Comparison of ENCODE assay signal across 20 cellular contexts in genomic region chr1:214747050-214747615, GRCh38.
"Had no signal": no experiment of that assay in that cellular context is flagged by ENCODE, and none has a peak within 500 bp of the region (broad histone marks: within the 10 kb centered on the region; RNA-seq: fewer than 3 reads in every experiment).

No MANE protein-coding gene starts in this region.

- H3K27ac Mint-ChIP-seq: activated CD4-positive, alpha-beta T cell treated with anti-CD3 and anti-CD28 coated beads, Interleukin-2, amount 10 ng/mL, durations not matched to agents 24 days and 14 days; activated CD8-positive, alpha-beta T cell treated with anti-CD3 and anti-CD28 coated beads, Interleukin-2, amount 10 ng/mL, durations not matched to agents 7 days and 5 days; activated naive CD4-positive, alpha-beta T cell treated with anti-CD3 and anti-CD28 coated beads for 36 hours; activated naive CD8-positive, alpha-beta T cell treated with anti-CD3 and anti-CD28 coated beads, Interleukin-2, amount 50 U/mL, for 24 hours; activated T-cell treated with anti-CD3 and anti-CD28 coated beads, Interleukin-2, amount 50 U/mL, for 24 hours; immature natural killer cell; naive thymus-derived CD8-positive, alpha-beta T cell had no signal

- H3K27ac ChIP-seq: breast epithelium, gastrocnemius medialis, heart right ventricle, tibial artery had no signal

- H3K4me3 ChIP-seq: breast epithelium, gastrocnemius medialis, heart right ventricle, tibial artery had no signal

- H3K36me3 Mint-ChIP-seq: immature natural killer cell had no signal

- H3K4me3 Mint-ChIP-seq: activated CD4-positive, alpha-beta T cell treated with anti-CD3 and anti-CD28 coated beads, Interleukin-2, amount 10 ng/mL, durations not matched to agents 24 days and 14 days; activated CD8-positive, alpha-beta T cell treated with anti-CD3 and anti-CD28 coated beads, Interleukin-2, amount 10 ng/mL, durations not matched to agents 7 days and 5 days; activated naive CD4-positive, alpha-beta T cell treated with anti-CD3 and anti-CD28 coated beads for 36 hours; activated naive CD8-positive, alpha-beta T cell treated with anti-CD3 and anti-CD28 coated beads, Interleukin-2, amount 50 U/mL, for 24 hours; activated T-cell treated with anti-CD3 and anti-CD28 coated beads, Interleukin-2, amount 50 U/mL, for 24 hours; immature natural killer cell; naive thymus-derived CD8-positive, alpha-beta T cell had no signal

- H3K9me3 Mint-ChIP-seq: activated CD4-positive, alpha-beta T cell treated with anti-CD3 and anti-CD28 coated beads, Interleukin-2, amount 10 ng/mL, durations not matched to agents 24 days and 14 days; activated naive CD4-positive, alpha-beta T cell treated with anti-CD3 and anti-CD28 coated beads for 36 hours; activated T-cell treated with anti-CD3 and anti-CD28 coated beads, Interleukin-2, amount 50 U/mL, for 24 hours had no signal

- DNase-seq: activated CD4-positive, alpha-beta T cell treated with anti-CD3 and anti-CD28 coated beads, Interleukin-2, amount 10 ng/mL, durations not matched to agents 24 days and 14 days; activated CD4-positive, CD25-positive, alpha-beta regulatory T cell; activated CD8-positive, alpha-beta T cell treated with anti-CD3 and anti-CD28 coated beads, Interleukin-2, amount 10 ng/mL, durations not matched to agents 7 days and 5 days; activated naive CD4-positive, alpha-beta T cell treated with anti-CD3 and anti-CD28 coated beads for 36 hours; activated naive CD8-positive, alpha-beta T cell treated with anti-CD3 and anti-CD28 coated beads, Interleukin-2, amount 50 U/mL, for 24 hours; activated T-cell treated with anti-CD3 and anti-CD28 coated beads, Interleukin-2, amount 50 U/mL, for 24 hours; aorta; cerebellar nuclear complex; cortex of kidney; gastrocnemius medialis; heart right ventricle; immature natural killer cell; mesendoderm; naive thymus-derived CD8-positive, alpha-beta T cell; stimulated activated CD4-positive, alpha-beta T cell treated with anti-CD3 and anti-CD28 coated beads, Interleukin-2, amount 100 ng/mL, for 24 hours; stimulated activated naive CD8-positive, alpha-beta T cell treated with anti-CD3 and anti-CD28 coated beads, Interleukin-15, Interleukin-2, amounts not matched to agents 100 U/mL and 50 U/mL, for 24 hours; substantia nigra; T1000; tibial artery had no signal

- H3K4me1 Mint-ChIP-seq: activated CD4-positive, alpha-beta T cell treated with anti-CD3 and anti-CD28 coated beads, Interleukin-2, amount 10 ng/mL, durations not matched to agents 24 days and 14 days; activated naive CD8-positive, alpha-beta T cell treated with anti-CD3 and anti-CD28 coated beads, Interleukin-2, amount 50 U/mL, for 24 hours; immature natural killer cell had no signal

- H3K27me3 ChIP-seq: breast epithelium, gastrocnemius medialis, heart right ventricle, tibial artery had no signal

- ATAC-seq: activated CD8-positive, alpha-beta T cell treated with anti-CD3 and anti-CD28 coated beads, Interleukin-2, amount 10 ng/mL, durations not matched to agents 7 days and 5 days; activated naive CD8-positive, alpha-beta T cell treated with anti-CD3 and anti-CD28 coated beads, Interleukin-2, amount 50 U/mL, for 24 hours; gastrocnemius medialis; heart right ventricle; naive thymus-derived CD8-positive, alpha-beta T cell; stimulated activated naive CD8-positive, alpha-beta T cell treated with anti-CD3 and anti-CD28 coated beads, Interleukin-15, Interleukin-2, amounts not matched to agents 100 U/mL and 50 U/mL, for 24 hours had no signal

- H3K27me3 Mint-ChIP-seq: activated CD4-positive, alpha-beta T cell treated with anti-CD3 and anti-CD28 coated beads, Interleukin-2, amount 10 ng/mL, durations not matched to agents 24 days and 14 days; activated naive CD8-positive, alpha-beta T cell treated with anti-CD3 and anti-CD28 coated beads, Interleukin-2, amount 50 U/mL, for 24 hours; activated T-cell treated with anti-CD3 and anti-CD28 coated beads, Interleukin-2, amount 50 U/mL, for 24 hours had no signal

- H3K4me1 ChIP-seq: breast epithelium, gastrocnemius medialis, heart right ventricle, tibial artery had no signal

- H3K36me3 ChIP-seq: breast epithelium, gastrocnemius medialis, heart right ventricle, tibial artery had no signal
